ENCODE assay signal across 1 cellular context in the genomic region with DNA sequence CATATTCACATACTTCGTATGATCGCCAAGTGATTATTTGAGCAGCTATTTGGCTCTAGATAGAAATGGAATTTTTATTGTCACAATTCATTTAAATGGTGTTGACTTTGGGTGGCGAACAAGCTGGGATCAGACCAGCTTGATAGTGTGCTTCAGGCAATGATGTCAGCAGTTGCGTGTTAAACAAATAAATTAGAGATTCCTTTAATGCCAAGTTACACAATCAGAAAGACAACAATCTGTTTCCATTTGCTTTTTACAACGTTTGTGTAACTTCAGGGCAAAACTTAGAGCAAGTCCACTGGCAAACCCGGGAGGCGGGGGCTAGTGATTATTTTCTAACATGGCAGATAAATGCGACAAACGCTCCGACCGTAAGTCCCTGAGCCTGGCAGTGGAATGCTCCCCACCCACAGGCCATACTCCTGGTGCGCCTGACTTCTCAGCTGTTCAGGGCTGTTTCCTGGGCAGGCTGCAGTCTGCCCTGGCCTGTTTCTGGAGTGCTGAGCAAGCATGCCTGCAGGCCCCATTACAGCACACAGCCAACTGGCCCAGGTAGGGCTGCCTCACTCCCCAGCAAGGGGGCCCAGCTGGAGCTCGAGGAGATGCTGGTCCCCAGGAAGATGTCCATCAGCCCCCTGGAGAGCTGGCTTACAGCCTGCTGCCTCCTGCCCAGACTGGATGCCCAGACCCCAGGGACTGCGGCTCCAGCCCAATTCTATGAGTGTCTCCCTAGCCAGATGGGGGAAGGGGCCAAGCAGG.
TF ChIP-seq lines count a peak whose summit lies in the region.

No MANE protein-coding gene starts in this region.

TF ChIP-seq in HEK293, 187 proteins besides CTCF, POLR2A, EP300 and RAD21 (continued from another document and continues in another):
- TF ChIP-seq ZNF2 (tag by site-specific recombination; IDR thresholded peaks at IDR 0.05) (peak; percentile 95; the same call in 1 of the 2 replicates), MYNN (tag by site-specific recombination; IDR thresholded peaks at IDR 0.05; ENCODE audit: borderline replicate concordance) (peak; percentile 27; the same call in 1 of the 2 replicates), ZNF521 (tag by site-specific recombination; IDR thresholded peaks at IDR 0.05) (no peak), KLF7 (tag by site-specific recombination; IDR thresholded peaks at IDR 0.05; ENCODE audit: borderline replicate concordance) (peak; percentile 95; the same call in 1 of the 2 replicates), ZNF311 (tag by site-specific recombination; IDR thresholded peaks at IDR 0.05; ENCODE audit: borderline replicate concordance) (no peak), SP3 (tag by site-specific recombination; IDR thresholded peaks at IDR 0.05) (peak; percentile 62), GLIS1 (tag by site-specific recombination; IDR thresholded peaks at IDR 0.05) (peak; percentile 100), ZNF660 (tag by site-specific recombination; IDR thresholded peaks at IDR 0.05) (no peak; the same call in 1 of the 2 replicates), ZNF510 (tag by site-specific recombination; IDR thresholded peaks at IDR 0.05; ENCODE audit: insufficient replicate concordance) (no peak), ZBTB20 (tag by site-specific recombination; IDR thresholded peaks at IDR 0.05) (peak; percentile 85), ZNF394 (tag by site-specific recombination; IDR thresholded peaks at IDR 0.05; ENCODE audit: borderline replicate concordance) (peak; percentile 51; the same call in 1 of the 2 replicates), ZNF335 (tag by site-specific recombination; conservative IDR thresholded peaks at IDR 0.05) (peak; percentile 86), KLF16 (tag by site-specific recombination; IDR thresholded peaks at IDR 0.05) (no peak; the same call in 1 of the 2 replicates), ZNF621 (tag by site-specific recombination; IDR thresholded peaks at IDR 0.05) (no peak), PRDM1 (tag by site-specific recombination; IDR thresholded peaks at IDR 0.05) (no peak), HOXC10 (CRISPR knock-in tag; IDR thresholded peaks at IDR 0.05) (no peak), ZBTB8A (tag by site-specific recombination; IDR thresholded peaks at IDR 0.05) (peak; percentile 86), ZNF112 (tag by site-specific recombination; IDR thresholded peaks at IDR 0.05) (no peak), ZNF555 (tag by site-specific recombination; conservative IDR thresholded peaks at IDR 0.05) (no peak), ZNF776 (tag by site-specific recombination; IDR thresholded peaks at IDR 0.05; ENCODE audit: borderline replicate concordance) (no peak), ZNF292 (tag by site-specific recombination; IDR thresholded peaks at IDR 0.05; ENCODE audit: borderline replicate concordance, low read depth) (no peak), ZNF16 (tag by site-specific recombination; IDR thresholded peaks at IDR 0.05; ENCODE audit: low read depth) (no peak), ZNF792 (tag by site-specific recombination; IDR thresholded peaks at IDR 0.05) (no peak), ZNF561 (tag by site-specific recombination; IDR thresholded peaks at IDR 0.05; ENCODE audit: borderline replicate concordance) (peak; percentile 99), ZNF221 (tag by site-specific recombination; IDR thresholded peaks at IDR 0.05; ENCODE audit: borderline replicate concordance) (no peak; the same call in 1 of the 2 replicates), GLI2 (tag by site-specific recombination; IDR thresholded peaks at IDR 0.05; ENCODE audit: borderline replicate concordance, low read depth) (peak; percentile 99), ZNF596 (tag by site-specific recombination; IDR thresholded peaks at IDR 0.05) (peak; percentile 79), ZNF623 (tag by site-specific recombination; IDR thresholded peaks at IDR 0.05) (no peak), ZNF624 (tag by site-specific recombination; IDR thresholded peaks at IDR 0.05) (no peak), IKZF3 (tag by site-specific recombination; IDR thresholded peaks at IDR 0.05) (peak; percentile 98), ZNF114 (tag by site-specific recombination; IDR thresholded peaks at IDR 0.05) (no peak), ZNF121 (tag by site-specific recombination; IDR thresholded peaks at IDR 0.05) (peak; percentile 98), ZNF274 (IDR thresholded peaks at IDR 0.05; ENCODE audit: low read length) (no peak), ZNF274 (tag by site-specific recombination; IDR thresholded peaks at IDR 0.05; ENCODE audit: borderline replicate concordance) (no peak), HOXA7 (CRISPR knock-in tag; IDR thresholded peaks at IDR 0.05; ENCODE audit: borderline replicate concordance) (no peak), ZNF473 (tag by site-specific recombination; IDR thresholded peaks at IDR 0.05) (no peak)
- TF ChIP-seq, protein P1, sequence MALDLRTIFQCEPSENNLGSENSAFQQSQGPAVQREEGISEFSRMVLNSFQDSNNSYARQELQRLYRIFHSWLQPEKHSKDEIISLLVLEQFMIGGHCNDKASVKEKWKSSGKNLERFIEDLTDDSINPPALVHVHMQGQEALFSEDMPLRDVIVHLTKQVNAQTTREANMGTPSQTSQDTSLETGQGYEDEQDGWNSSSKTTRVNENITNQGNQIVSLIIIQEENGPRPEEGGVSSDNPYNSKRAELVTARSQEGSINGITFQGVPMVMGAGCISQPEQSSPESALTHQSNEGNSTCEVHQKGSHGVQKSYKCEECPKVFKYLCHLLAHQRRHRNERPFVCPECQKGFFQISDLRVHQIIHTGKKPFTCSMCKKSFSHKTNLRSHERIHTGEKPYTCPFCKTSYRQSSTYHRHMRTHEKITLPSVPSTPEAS (tag by site-specific recombination; IDR thresholded peaks at IDR 0.05): peak; percentile 58; the same call in 1 of the 2 replicates
- TF ChIP-seq, protein P2, sequence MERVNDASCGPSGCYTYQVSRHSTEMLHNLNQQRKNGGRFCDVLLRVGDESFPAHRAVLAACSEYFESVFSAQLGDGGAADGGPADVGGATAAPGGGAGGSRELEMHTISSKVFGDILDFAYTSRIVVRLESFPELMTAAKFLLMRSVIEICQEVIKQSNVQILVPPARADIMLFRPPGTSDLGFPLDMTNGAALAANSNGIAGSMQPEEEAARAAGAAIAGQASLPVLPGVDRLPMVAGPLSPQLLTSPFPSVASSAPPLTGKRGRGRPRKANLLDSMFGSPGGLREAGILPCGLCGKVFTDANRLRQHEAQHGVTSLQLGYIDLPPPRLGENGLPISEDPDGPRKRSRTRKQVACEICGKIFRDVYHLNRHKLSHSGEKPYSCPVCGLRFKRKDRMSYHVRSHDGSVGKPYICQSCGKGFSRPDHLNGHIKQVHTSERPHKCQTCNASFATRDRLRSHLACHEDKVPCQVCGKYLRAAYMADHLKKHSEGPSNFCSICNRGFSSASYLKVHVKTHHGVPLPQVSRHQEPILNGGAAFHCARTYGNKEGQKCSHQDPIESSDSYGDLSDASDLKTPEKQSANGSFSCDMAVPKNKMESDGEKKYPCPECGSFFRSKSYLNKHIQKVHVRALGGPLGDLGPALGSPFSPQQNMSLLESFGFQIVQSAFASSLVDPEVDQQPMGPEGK (tag by site-specific recombination; IDR thresholded peaks at IDR 0.05): peak; percentile 90
- TF ChIP-seq, protein P3, sequence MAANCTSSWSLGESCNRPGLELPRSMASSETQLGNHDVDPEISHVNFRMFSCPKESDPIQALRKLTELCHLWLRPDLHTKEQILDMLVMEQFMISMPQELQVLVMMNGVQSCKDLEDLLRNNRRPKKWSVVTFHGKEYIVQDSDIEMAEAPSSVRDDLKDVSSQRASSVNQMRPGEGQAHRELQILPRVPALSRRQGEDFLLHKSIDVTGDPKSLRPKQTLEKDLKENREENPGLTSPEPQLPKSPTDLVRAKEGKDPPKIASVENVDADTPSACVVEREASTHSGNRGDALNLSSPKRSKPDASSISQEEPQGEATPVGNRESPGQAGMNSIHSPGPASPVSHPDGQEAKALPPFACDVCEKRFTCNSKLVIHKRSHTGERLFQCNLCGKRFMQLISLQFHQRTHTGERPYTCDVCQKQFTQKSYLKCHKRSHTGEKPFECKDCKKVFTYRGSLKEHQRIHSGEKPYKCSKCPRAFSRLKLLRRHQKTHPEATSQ (tag by site-specific recombination; IDR thresholded peaks at IDR 0.05): 0 out of 2 replicates have a peak, but pooled peaks have one; percentile 46
- TF ChIP-seq, protein P4, sequence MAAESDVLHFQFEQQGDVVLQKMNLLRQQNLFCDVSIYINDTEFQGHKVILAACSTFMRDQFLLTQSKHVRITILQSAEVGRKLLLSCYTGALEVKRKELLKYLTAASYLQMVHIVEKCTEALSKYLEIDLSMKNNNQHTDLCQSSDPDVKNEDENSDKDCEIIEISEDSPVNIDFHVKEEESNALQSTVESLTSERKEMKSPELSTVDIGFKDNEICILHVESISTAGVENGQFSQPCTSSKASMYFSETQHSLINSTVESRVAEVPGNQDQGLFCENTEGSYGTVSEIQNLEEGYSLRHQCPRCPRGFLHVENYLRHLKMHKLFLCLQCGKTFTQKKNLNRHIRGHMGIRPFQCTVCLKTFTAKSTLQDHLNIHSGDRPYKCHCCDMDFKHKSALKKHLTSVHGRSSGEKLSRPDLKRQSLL (tag by site-specific recombination; IDR thresholded peaks at IDR 0.05): peak; percentile 85; the same call in 1 of the 2 replicates
- TF ChIP-seq, protein P5, sequence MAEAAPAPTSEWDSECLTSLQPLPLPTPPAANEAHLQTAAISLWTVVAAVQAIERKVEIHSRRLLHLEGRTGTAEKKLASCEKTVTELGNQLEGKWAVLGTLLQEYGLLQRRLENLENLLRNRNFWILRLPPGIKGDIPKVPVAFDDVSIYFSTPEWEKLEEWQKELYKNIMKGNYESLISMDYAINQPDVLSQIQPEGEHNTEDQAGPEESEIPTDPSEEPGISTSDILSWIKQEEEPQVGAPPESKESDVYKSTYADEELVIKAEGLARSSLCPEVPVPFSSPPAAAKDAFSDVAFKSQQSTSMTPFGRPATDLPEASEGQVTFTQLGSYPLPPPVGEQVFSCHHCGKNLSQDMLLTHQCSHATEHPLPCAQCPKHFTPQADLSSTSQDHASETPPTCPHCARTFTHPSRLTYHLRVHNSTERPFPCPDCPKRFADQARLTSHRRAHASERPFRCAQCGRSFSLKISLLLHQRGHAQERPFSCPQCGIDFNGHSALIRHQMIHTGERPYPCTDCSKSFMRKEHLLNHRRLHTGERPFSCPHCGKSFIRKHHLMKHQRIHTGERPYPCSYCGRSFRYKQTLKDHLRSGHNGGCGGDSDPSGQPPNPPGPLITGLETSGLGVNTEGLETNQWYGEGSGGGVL (tag by site-specific recombination; IDR thresholded peaks at IDR 0.05): peak; percentile 64
- TF ChIP-seq, protein P6, sequence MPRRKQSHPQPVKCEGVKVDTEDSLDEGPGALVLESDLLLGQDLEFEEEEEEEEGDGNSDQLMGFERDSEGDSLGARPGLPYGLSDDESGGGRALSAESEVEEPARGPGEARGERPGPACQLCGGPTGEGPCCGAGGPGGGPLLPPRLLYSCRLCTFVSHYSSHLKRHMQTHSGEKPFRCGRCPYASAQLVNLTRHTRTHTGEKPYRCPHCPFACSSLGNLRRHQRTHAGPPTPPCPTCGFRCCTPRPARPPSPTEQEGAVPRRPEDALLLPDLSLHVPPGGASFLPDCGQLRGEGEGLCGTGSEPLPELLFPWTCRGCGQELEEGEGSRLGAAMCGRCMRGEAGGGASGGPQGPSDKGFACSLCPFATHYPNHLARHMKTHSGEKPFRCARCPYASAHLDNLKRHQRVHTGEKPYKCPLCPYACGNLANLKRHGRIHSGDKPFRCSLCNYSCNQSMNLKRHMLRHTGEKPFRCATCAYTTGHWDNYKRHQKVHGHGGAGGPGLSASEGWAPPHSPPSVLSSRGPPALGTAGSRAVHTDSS (tag by site-specific recombination; IDR thresholded peaks at IDR 0.05): peak; percentile 42
- TF ChIP-seq, protein P7, sequence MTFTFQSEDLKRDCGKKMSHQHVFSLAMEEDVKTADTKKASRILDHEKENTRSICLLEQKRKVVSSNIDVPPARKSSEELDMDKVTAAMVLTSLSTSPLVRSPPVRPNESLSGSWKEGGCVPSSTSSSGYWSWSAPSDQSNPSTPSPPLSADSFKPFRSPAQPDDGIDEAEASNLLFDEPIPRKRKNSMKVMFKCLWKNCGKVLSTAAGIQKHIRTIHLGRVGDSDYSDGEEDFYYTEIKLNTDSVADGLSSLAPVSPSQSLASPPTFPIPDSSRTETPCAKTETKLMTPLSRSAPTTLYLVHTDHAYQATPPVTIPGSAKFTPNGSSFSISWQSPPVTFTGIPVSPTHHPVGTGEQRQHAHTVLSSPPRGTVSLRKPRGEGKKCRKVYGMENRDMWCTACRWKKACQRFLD (tag by site-specific recombination; IDR thresholded peaks at IDR 0.05): no peak
- TF ChIP-seq, protein P8, sequence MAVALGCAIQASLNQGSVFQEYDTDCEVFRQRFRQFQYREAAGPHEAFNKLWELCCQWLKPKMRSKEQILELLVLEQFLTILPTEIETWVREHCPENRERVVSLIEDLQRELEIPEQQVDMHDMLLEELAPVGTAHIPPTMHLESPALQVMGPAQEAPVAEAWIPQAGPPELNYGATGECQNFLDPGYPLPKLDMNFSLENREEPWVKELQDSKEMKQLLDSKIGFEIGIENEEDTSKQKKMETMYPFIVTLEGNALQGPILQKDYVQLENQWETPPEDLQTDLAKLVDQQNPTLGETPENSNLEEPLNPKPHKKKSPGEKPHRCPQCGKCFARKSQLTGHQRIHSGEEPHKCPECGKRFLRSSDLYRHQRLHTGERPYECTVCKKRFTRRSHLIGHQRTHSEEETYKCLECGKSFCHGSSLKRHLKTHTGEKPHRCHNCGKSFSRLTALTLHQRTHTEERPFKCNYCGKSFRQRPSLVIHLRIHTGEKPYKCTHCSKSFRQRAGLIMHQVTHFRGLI (tag by site-specific recombination; IDR thresholded peaks at IDR 0.05): no peak; the same call in 1 of the 2 replicates
- TF ChIP-seq, protein P9, sequence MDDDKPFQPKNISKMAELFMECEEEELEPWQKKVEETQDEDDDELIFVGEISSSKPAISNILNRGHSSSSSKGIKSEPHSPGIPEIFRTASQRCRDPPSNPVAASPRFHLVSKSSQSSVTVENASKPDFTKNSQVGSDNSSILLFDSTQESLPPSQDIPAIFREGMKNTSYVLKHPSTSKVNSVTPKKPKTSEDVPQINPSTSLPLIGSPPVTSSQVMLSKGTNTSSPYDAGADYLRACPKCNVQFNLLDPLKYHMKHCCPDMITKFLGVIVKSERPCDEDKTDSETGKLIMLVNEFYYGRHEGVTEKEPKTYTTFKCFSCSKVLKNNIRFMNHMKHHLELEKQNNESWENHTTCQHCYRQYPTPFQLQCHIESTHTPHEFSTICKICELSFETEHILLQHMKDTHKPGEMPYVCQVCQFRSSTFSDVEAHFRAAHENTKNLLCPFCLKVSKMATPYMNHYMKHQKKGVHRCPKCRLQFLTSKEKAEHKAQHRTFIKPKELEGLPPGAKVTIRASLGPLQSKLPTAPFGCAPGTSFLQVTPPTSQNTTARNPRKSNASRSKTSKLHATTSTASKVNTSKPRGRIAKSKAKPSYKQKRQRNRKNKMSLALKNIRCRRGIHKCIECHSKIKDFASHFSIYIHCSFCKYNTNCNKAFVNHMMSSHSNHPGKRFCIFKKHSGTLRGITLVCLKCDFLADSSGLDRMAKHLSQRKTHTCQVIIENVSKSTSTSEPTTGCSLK (tag by site-specific recombination; IDR thresholded peaks at IDR 0.05): no peak
- TF ChIP-seq, protein P10, sequence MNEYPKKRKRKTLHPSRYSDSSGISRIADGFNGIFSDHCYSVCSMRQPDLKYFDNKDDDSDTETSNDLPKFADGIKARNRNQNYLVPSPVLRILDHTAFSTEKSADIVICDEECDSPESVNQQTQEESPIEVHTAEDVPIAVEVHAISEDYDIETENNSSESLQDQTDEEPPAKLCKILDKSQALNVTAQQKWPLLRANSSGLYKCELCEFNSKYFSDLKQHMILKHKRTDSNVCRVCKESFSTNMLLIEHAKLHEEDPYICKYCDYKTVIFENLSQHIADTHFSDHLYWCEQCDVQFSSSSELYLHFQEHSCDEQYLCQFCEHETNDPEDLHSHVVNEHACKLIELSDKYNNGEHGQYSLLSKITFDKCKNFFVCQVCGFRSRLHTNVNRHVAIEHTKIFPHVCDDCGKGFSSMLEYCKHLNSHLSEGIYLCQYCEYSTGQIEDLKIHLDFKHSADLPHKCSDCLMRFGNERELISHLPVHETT (tag by site-specific recombination; IDR thresholded peaks at IDR 0.05): peak; percentile 99
